Comparison of ENCODE assay signal across 24 cellular contexts in the genomic region with DNA sequence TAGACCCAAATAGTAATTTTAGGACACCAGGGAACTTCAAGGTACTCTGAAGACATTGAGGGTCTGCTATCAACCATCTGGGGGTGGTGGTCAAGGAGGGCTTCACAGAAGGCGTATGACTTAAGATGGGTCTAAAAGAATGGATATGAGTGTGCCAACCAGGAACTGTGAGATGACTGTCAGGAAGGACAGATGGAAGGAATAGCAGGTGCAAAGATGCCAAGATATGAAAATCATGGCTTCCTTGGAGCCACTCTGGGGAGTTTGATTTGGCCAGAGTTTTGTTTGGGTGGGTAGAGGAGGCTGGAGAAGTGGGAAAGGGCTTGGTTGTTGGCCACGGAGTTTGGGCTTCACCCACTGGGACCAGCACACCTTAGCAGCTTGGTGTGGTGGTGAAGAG. TPM values are rescaled to one million over a fixed set of nuclear protein-coding genes. Genes with fewer than 3 reads are reported as not detected.
DNase-seq lines count a peak whose midpoint lies in the region; ATAC-seq, FAIRE-seq and TF ChIP-seq lines count a peak whose summit lies in the region.
"Had no signal": no experiment of that assay in that cellular context is flagged by ENCODE, and none has a peak within 500 bp of the region (broad histone marks: within the 10 kb centered on the region; RNA-seq: fewer than 3 reads in every experiment).

No MANE protein-coding gene starts in this region.

- H3K27ac Mint-ChIP-seq in HFFc6 (peak overlapping the region; percentile 94), CD14-positive monocyte (peak overlapping the region in 2 of 7 donors; percentile 30 to 79)
- H3K27ac Mint-ChIP-seq: H9; natural killer cell; T-helper 2 cell treated with Interferon-gamma antibody and Interleukin-4, amounts not matched to agents 5 μg/mL and 100 μg/mL, for 36 hours had no signal

- H3K27me3 ChIP-seq in body of pancreas, result no peaks in the 10 kb centered on the region
- no peaks in the 10 kb centered on the region for H3K27me3 ChIP-seq in mesenchymal stem cell (ENCODE audit: control insufficient read depth in 1 of 2, insufficient read depth in 1 of 2, low read length in 2 of 2)
- no peaks in the 10 kb centered on the region for H3K27me3 ChIP-seq in small intestine (ENCODE audit: control insufficient read depth in 2 of 2, insufficient read depth in 2 of 2, low read length in 2 of 2)

- H2AFZ ChIP-seq in mesenchymal stem cell (ENCODE audit: low read depth, low read length), result no peak overlapping the region

- peak overlapping the region; percentile 35 for H4K91ac ChIP-seq in mesenchymal stem cell (ENCODE audit: low read length)

- H3K36me3 ChIP-seq in body of pancreas (replicated peaks in 1 of 2; ENCODE audit: insufficient read depth in 1 of 2, low read depth in 2 of 2), result no peaks in the 10 kb centered on the region
- peaks cover 8 to 14% of the 10 kb centered on the region in 2 experiments for H3K36me3 ChIP-seq in mesenchymal stem cell (ENCODE audit: control insufficient read depth in 1 of 2, insufficient read depth in 2 of 2, low read depth in 1 of 2, low read length in 2 of 2)
- no peaks in the 10 kb centered on the region for H3K36me3 ChIP-seq in small intestine (ENCODE audit: control insufficient read depth in 2 of 2, insufficient read depth in 2 of 2, low read length in 2 of 2)

- no peaks in the 10 kb centered on the region for H3K27me3 Mint-ChIP-seq in HFFc6 (ENCODE audit: insufficient read depth)
- peaks cover 0 to 3% (median 1%) of the 10 kb centered on the region in 3 donors for H3K27me3 Mint-ChIP-seq in CD14-positive monocyte (ENCODE audit: low read depth in 3 of 3)

- 25 to 32% methylated on average over 2 of the region's 2 CpGs for WGBS in body of pancreas, 2 donors
- WGBS in mesenchymal stem cell, result 98% methylated on average over 1 of the region's 2 CpGs
- 28 to 55% (median 40%) methylated on average over 2 of the region's 2 CpGs for WGBS in small intestine, 3 donors

- H2BK5ac ChIP-seq in mesenchymal stem cell (ENCODE audit: low read depth, low read length, poor library complexity, severe bottlenecking), result no peak overlapping the region

- no peak overlapping the region for H3K14ac ChIP-seq in mesenchymal stem cell (ENCODE audit: low read length in 2 of 2)

- H3K9me3 ChIP-seq in body of pancreas, result no peaks in the 10 kb centered on the region
- H3K9me3 ChIP-seq in mesenchymal stem cell (ENCODE audit: control insufficient read depth, low read length), result no peaks in the 10 kb centered on the region
- H3K9me3 ChIP-seq in small intestine (ENCODE audit: control insufficient read depth, low read depth), result no peaks in the 10 kb centered on the region

- H3K36me3 Mint-ChIP-seq in HFFc6 (ENCODE audit: low read depth), result 0 out of 2 replicates have a peak, but pooled peaks cover 4% of the 10 kb centered on the region
- peaks cover 0 to 5% of the 10 kb centered on the region in 2 donors for H3K36me3 Mint-ChIP-seq in CD14-positive monocyte
- H3K36me3 Mint-ChIP-seq: natural killer cell had no signal

- intact Hi-C loops in body of pancreas (cut with DNase I), result no loop called here
- intact Hi-C loops in CD14-positive monocyte (cut with micrococcal nuclease), result loop anchor here in 1 of 2 donors (5.0 kb wide), 1 partner anchor 68 kb away; no protein-coding TSS in a partner anchor

- H3K4me1 ChIP-seq in body of pancreas (peaks cover 56% of the 10 kb centered on the region), mesenchymal stem cell (ENCODE audit: control insufficient read depth, insufficient read depth, low read depth, low read length) (peaks cover 25% of the 10 kb centered on the region), small intestine (ENCODE audit: control insufficient read depth in 2 of 2, insufficient read depth in 1 of 2, low read depth in 1 of 2, low read length in 1 of 2) (peaks cover 24 to 25% of the 10 kb centered on the region in 2 donors)

- H3K27ac ChIP-seq in body of pancreas (peak overlapping the region in 3 of 4 donors; percentile 51 to 62 (median 53)), mesenchymal stem cell (ENCODE audit: low read length, poor library complexity, severe bottlenecking) (peak overlapping the region; percentile 100), small intestine (ENCODE audit: low read depth in 1 of 2, low read length in 1 of 2) (peak overlapping the region; percentile 47 to 85)
- H3K27ac ChIP-seq: C4-2B had no signal

- H2BK120ac ChIP-seq in mesenchymal stem cell (ENCODE audit: low read depth, low read length), result no peak overlapping the region

- no peak for DNase-seq in HFFc6
- DNase-seq in body of pancreas, result no peak
- no peak for DNase-seq in mesenchymal stem cell
- no peak for DNase-seq in small intestine
- no peak for DNase-seq in CD14-positive monocyte (ENCODE audit: low spot score)
- no peak for DNase-seq in effector CD4-positive, alpha-beta T cell
- no peak for DNase-seq in activated CD8-positive, alpha-beta memory T cell treated with anti-CD3 and anti-CD28 coated beads for 24 hours
- DNase-seq: activated gamma-delta T cell; H9; hippocampal formation; mesendoderm; natural killer cell; NCI-H1417 treated with DMSO at 0.1 percent for 48 hours; NCI-H2081 treated with DMSO at 0.1 percent for 48 hours; NCI-H446; NCI-H774; occipital lobe; stimulated activated CD4-positive, alpha-beta T cell treated with anti-CD3 and anti-CD28 coated beads, Interleukin-1b, Interleukin-23, amount 100 ng/mL, for 48 hours; stimulated activated CD8-positive, alpha-beta memory T cell treated with anti-CD3 and anti-CD28 coated beads, Interleukin-4, amount 100 ng/mL, for 48 hours; trophoblast cell had no signal

- H2AK5ac ChIP-seq in mesenchymal stem cell (ENCODE audit: low read length, severe bottlenecking), result peak overlapping the region; percentile 100

- H3K4me3 ChIP-seq in body of pancreas (no peak overlapping the region), mesenchymal stem cell (ENCODE audit: insufficient read depth in 1 of 2, low read depth in 1 of 2, low read length in 2 of 2) (peak overlapping the region in 1 of 2 experiments; percentile 5), small intestine (ENCODE audit: low read depth in 1 of 2, low read length in 2 of 2) (no peak overlapping the region)
- H3K4me3 ChIP-seq: smooth muscle cell had no signal

- H3K9ac ChIP-seq in mesenchymal stem cell (ENCODE audit: low read length), result peak overlapping the region; percentile 82

- H3K18ac ChIP-seq in mesenchymal stem cell (ENCODE audit: low read depth in 1 of 2, low read length in 2 of 2), result peak overlapping the region; percentile 55 to 80

- H3K4me3 Mint-ChIP-seq in HFFc6, result peak overlapping the region; percentile 64
- no peak overlapping the region for H3K4me3 Mint-ChIP-seq in CD14-positive monocyte
- H3K4me3 Mint-ChIP-seq: central memory CD8-positive, alpha-beta T cell; H9; natural killer cell; T-helper 2 cell treated with Interferon-gamma antibody and Interleukin-4, amounts not matched to agents 5 μg/mL and 100 μg/mL, for 36 hours had no signal

- H2BK15ac ChIP-seq in mesenchymal stem cell (ENCODE audit: low read depth, poor library complexity, severe bottlenecking), result no peak overlapping the region

- H3K4me1 Mint-ChIP-seq in HFFc6 (ENCODE audit: low read depth) (peaks cover 89% of the 10 kb centered on the region), CD14-positive monocyte (peaks cover 37% of the 10 kb centered on the region)
- H3K4me1 Mint-ChIP-seq: natural killer cell had no signal

- peaks cover 10% of the 10 kb centered on the region for H3K79me1 ChIP-seq in mesenchymal stem cell (replicated peaks; ENCODE audit: low read length, poor library complexity, severe bottlenecking)

- FAIRE-seq in small intestine (lab: Jason Lieb, UNC), result no peak

- H3K4ac ChIP-seq in mesenchymal stem cell (ENCODE audit: low read depth in 1 of 2, low read length in 2 of 2), result peak overlapping the region in 1 of 2 experiments; percentile 44

- H3K4me2 ChIP-seq in mesenchymal stem cell (ENCODE audit: low read length, poor library complexity, severe bottlenecking), result no peak overlapping the region

- H3K9me3 Mint-ChIP-seq in HFFc6 (no peaks in the 10 kb centered on the region), CD14-positive monocyte (peaks cover 0 to 3% (median 0%) of the 10 kb centered on the region in 7 donors)
- H3K9me3 Mint-ChIP-seq: central memory CD8-positive, alpha-beta T cell; H9; natural killer cell; T-helper 2 cell treated with Interferon-gamma antibody and Interleukin-4, amounts not matched to agents 5 μg/mL and 100 μg/mL, for 36 hours had no signal

- ATAC-seq in body of pancreas, result no peak
- ATAC-seq: natural killer cell had no signal

- TF ChIP-seq CTCF in HFFc6 (IDR thresholded peaks at IDR 0.05) (no peak), body of pancreas (IDR thresholded peaks at IDR 0.05) (no peak), CD14-positive monocyte (IDR thresholded peaks at IDR 0.05) (no peak)

- TF ChIP-seq POLR2A in body of pancreas (IDR thresholded peaks at IDR 0.05), result no peak

- peak overlapping the region; percentile 8 for H4K8ac ChIP-seq in mesenchymal stem cell (ENCODE audit: low read length)

- H2BK12ac ChIP-seq in mesenchymal stem cell (ENCODE audit: low read length in 2 of 2), result peak overlapping the region; percentile 29 to 87

- H3K23ac ChIP-seq in mesenchymal stem cell (ENCODE audit: low read length in 2 of 2), result no peak overlapping the region

RNA-seq across cellular contexts. Expression of a gene that starts 21.2 kb away (rescaled TPM):
- 1 to 10 TPM in 4 of 6 experiments, under 1 TPM in 2; 0.78 to 2.1 (median 1.7) TPM for total RNA-seq in HFFc6 (2021; fragmentation: NEBNext Ultra II Directional; extraction: Animal tissue kit (Norgen Biotek cat#: 25700))
- 1 to 10 TPM; 6.2 to 6.3 TPM for total RNA-seq in body of pancreas
- 71.6 TPM for polyA plus RNA-seq in mesenchymal stem cell (2013, experiment 1 of 2)
- polyA plus RNA-seq in mesenchymal stem cell (2013, experiment 2 of 2), result 71.5 TPM
- polyA plus RNA-seq in small intestine (10 to 100 TPM in 1 of 3 donors, 1 to 10 TPM in 2; 8.4 to 16.8 (median 8.5) TPM), CD14-positive monocyte (1 to 10 TPM in 1 of 2 donors, under 1 TPM in 1; 0.42 to 1.3 TPM)
